13 cellular contexts compared by ENCODE assay signal in the genomic region with DNA sequence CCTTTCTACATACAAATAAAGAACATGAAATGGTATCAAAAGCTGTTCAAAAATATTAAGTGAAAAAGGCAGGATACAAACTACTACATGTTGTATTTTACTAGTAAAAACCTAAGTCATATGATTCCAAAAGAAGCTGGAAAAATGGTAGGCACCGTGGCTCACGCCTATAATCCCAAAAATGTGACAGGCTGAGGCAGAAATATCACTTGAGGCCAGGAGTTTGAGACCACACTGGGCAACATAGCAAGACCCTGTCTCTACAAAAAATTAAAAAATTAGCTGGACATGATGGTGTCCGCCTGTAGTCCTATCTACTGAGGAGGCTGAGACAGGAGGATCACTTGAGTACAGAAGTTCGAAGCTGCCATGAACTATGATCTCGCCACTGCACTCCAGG. TPM values are rescaled to one million over a fixed set of nuclear protein-coding genes. Genes with fewer than 3 reads are reported as not detected.
A peak's percentile ranks its signal among the peaks of the same experiment; 100 is the strongest.
DNase-seq lines count a peak whose midpoint lies in the region; ATAC-seq and TF ChIP-seq lines count a peak whose summit lies in the region.
"Had no signal": no experiment of that assay in that cellular context is flagged by ENCODE, and none has a peak within 500 bp of the region (broad histone marks: within the 10 kb centered on the region; RNA-seq: fewer than 3 reads in every experiment).

No MANE protein-coding gene starts in this region.

- H3K9me3 Mint-ChIP-seq in activated CD4-positive, alpha-beta T cell treated with anti-CD3 and anti-CD28 coated beads for 36 hours (ENCODE audit: low read depth): peaks cover 10% of the 10 kb centered on the region
- peaks cover 0 to 9% (median 0%) of the 10 kb centered on the region in 5 experiments for H3K9me3 Mint-ChIP-seq in brain
- no peaks in the 10 kb centered on the region for H3K9me3 Mint-ChIP-seq in osteocyte (ENCODE audit: unreplicated experiment)

- H4K20me1 ChIP-seq in MM.1S (ENCODE audit: insufficient read depth, low read length): no peaks in the 10 kb centered on the region

- peaks cover 6% of the 10 kb centered on the region; the same call in 1 of the 2 replicates for H3K4me1 ChIP-seq in MM.1S (ENCODE audit: low read length)

- H3K27me3 ChIP-seq in MM.1S (replicated peaks; ENCODE audit: insufficient read depth, low read length): no peaks in the 10 kb centered on the region
- H3K27me3 ChIP-seq: left lung had no signal

- intact Hi-C loops in activated CD4-positive, alpha-beta T cell treated with anti-CD3 and anti-CD28 coated beads for 36 hours (cut with DNase I, micrococcal nuclease): loop anchor here in 1 of 2 experiments (2.0 to 5.0 kb wide), 2 partner anchors 337 to 887 kb away; a partner anchor contains a TSS

- no peak for DNase-seq in activated CD4-positive, alpha-beta T cell treated with anti-CD3 and anti-CD28 coated beads for 36 hours
- DNase-seq in activated CD4-positive, alpha-beta T cell treated with anti-CD3 and anti-CD28 coated beads for 1 hour: no peak
- DNase-seq in MM.1S (no peak), osteocyte (ENCODE audit: extremely low spot score, unreplicated experiment) (no peak), DMS153 (lab: John Stamatoyannopoulos, UW) (no peak)
- DNase-seq in stimulated activated CD4-positive, alpha-beta T cell treated with anti-CD3 and anti-CD28 coated beads, Interleukin-4, amount 100 ng/mL, for 24 hours: no peak
- DNase-seq: KBM-7; left lung; stimulated activated CD4-positive, alpha-beta T cell treated with anti-CD3 and anti-CD28 coated beads, Interleukin-4, amount 100 ng/mL, for 4 hours; substantia nigra had no signal

- peaks cover 40% of the 10 kb centered on the region for H3K4me1 Mint-ChIP-seq in activated CD4-positive, alpha-beta T cell treated with anti-CD3 and anti-CD28 coated beads for 36 hours
- H3K4me1 Mint-ChIP-seq in brain: peaks cover 52% of the 10 kb centered on the region
- peaks cover 24% of the 10 kb centered on the region for H3K4me1 Mint-ChIP-seq in osteocyte (ENCODE audit: unreplicated experiment)

- TF ChIP-seq CTCF in MM.1S (IDR thresholded peaks at IDR 0.05; ENCODE audit: low read length) (no peak), brain (conservative IDR thresholded peaks at IDR 0.05) (no peak), osteocyte (IDR thresholded peaks at IDR 0.05) (no peak)

- no peaks in the 10 kb centered on the region for H3K9me3 ChIP-seq in MM.1S (replicated peaks; ENCODE audit: insufficient read depth, low read length)
- H3K9me3 ChIP-seq: left lung had no signal

- CTCF ChIA-PET in activated CD4-positive, alpha-beta T cell treated with anti-CD3 and anti-CD28 coated beads for 36 hours (lab: Charles Lee): interaction anchor here (1.0 to 1.7 kb wide), 4 partner anchors 8 to 110 kb away, joined by 3 to 7 read pairs (median 4); a partner anchor contains a TSS

- no peak overlapping the region for H3K27ac Mint-ChIP-seq in activated CD4-positive, alpha-beta T cell treated with anti-CD3 and anti-CD28 coated beads for 36 hours
- H3K27ac Mint-ChIP-seq in brain (peak overlapping the region in 1 of 5 experiments; percentile 4), osteocyte (ENCODE audit: unreplicated experiment) (peak overlapping the region; percentile 44)

- H3K79me2 ChIP-seq in MM.1S (ENCODE audit: low read length): peaks cover 69% of the 10 kb centered on the region

- no peaks in the 10 kb centered on the region for H3K9me2 ChIP-seq in MM.1S (replicated peaks; ENCODE audit: insufficient read depth, low read length)

- no peak overlapping the region for H3K4me3 ChIP-seq in MM.1S (ENCODE audit: low read length)

- peaks cover 30% of the 10 kb centered on the region for H3K36me3 Mint-ChIP-seq in activated CD4-positive, alpha-beta T cell treated with anti-CD3 and anti-CD28 coated beads for 36 hours (ENCODE audit: low read depth)
- peaks cover 34% of the 10 kb centered on the region for H3K36me3 Mint-ChIP-seq in brain
- H3K36me3 Mint-ChIP-seq in osteocyte (ENCODE audit: unreplicated experiment): peaks cover 8% of the 10 kb centered on the region

- peak overlapping the region; percentile 90; the same call in 1 of the 2 replicates for H3K4me2 ChIP-seq in MM.1S (ENCODE audit: low read depth, low read length)

- no peak overlapping the region for H2AFZ ChIP-seq in MM.1S (ENCODE audit: low read length)

- 0 out of 2 replicates have a peak, but pooled peaks cover 4% of the 10 kb centered on the region for H3F3A ChIP-seq in MM.1S (ENCODE audit: insufficient read depth, low read length)

- ATAC-seq in activated CD4-positive, alpha-beta T cell treated with anti-CD3 and anti-CD28 coated beads for 36 hours: no peak
- ATAC-seq in HG03439 (IDR thresholded peaks at IDR 0.05; ENCODE audit: unreplicated experiment): no peak
- ATAC-seq: left lung, Panc1 had no signal

- H3K9ac ChIP-seq in MM.1S (ENCODE audit: low read length): no peak overlapping the region

- H3K4me3 Mint-ChIP-seq in activated CD4-positive, alpha-beta T cell treated with anti-CD3 and anti-CD28 coated beads for 36 hours: peak overlapping the region; percentile 100
- H3K4me3 Mint-ChIP-seq in brain (peak overlapping the region; percentile 96 to 100 (median 98)), osteocyte (ENCODE audit: unreplicated experiment) (peak overlapping the region; percentile 42)

- POLR2A ChIA-PET in activated CD4-positive, alpha-beta T cell treated with anti-CD3 and anti-CD28 coated beads for 36 hours (lab: Charles Lee): interaction anchor here (0.6 to 0.8 kb wide), 3 partner anchors 59 to 268 kb away, joined by 3 to 11 read pairs (median 5); no protein-coding TSS in a partner anchor

- H3K27me3 Mint-ChIP-seq in activated CD4-positive, alpha-beta T cell treated with anti-CD3 and anti-CD28 coated beads for 36 hours: no peaks in the 10 kb centered on the region
- H3K27me3 Mint-ChIP-seq in brain (peaks cover 10% of the 10 kb centered on the region), osteocyte (ENCODE audit: unreplicated experiment) (no peaks in the 10 kb centered on the region)

- H3K36me3 ChIP-seq in MM.1S (replicated peaks; ENCODE audit: insufficient read depth, low read length): 0 out of 2 replicates have a peak, but pooled peaks cover under 1% of the 10 kb centered on the region

- H3K27ac ChIP-seq in MM.1S (ENCODE audit: low read length): no peak overlapping the region
- H3K27ac ChIP-seq: left lung had no signal

RNA-seq across cellular contexts. Expression of a gene that starts 1.7 kb away (rescaled TPM):
- 10 to 100 TPM; 46.7 to 48.5 TPM for total RNA-seq in activated CD4-positive, alpha-beta T cell treated with anti-CD3 and anti-CD28 coated beads for 36 hours
- 77.5 TPM for polyA plus RNA-seq in brain (ENCODE audit: insufficient read depth, low read depth, low replicate concordance)
- 84.9 and 89.9 TPM in 2 replicates for total RNA-seq in osteocyte

RNA-seq across cellular contexts. Expression of a gene that starts 2.0 kb away (rescaled TPM):
- 1 to 10 TPM; 2.3 to 2.4 TPM for total RNA-seq in activated CD4-positive, alpha-beta T cell treated with anti-CD3 and anti-CD28 coated beads for 36 hours
- polyA plus RNA-seq in brain (ENCODE audit: insufficient read depth, low read depth, low replicate concordance): 0.32 TPM
- total RNA-seq in osteocyte: 2.0 TPM in 2 replicates

Comparison
In these comparisons a context has a peak if more than half of its experiments do, and no peak if none do; other contexts are left out.
1. H3K4me3 Mint-ChIP-seq: peak in every context shown above with its lines; median percentile 100 in activated CD4-positive, alpha-beta T cell treated with anti-CD3 and anti-CD28 coated beads for 36 hours; 98 in brain; 42 in osteocyte.